In genomic region chr2:99317873-99318200, GRCh38 we compare ENCODE assay signal across 1 cellular context. TPM values are rescaled to one million over a fixed set of nuclear protein-coding genes. Genes with fewer than 3 reads are reported as not detected.
"Had no signal": no experiment of that assay in that cellular context is flagged by ENCODE, and none has a peak within 500 bp of the region (broad histone marks: within the 10 kb centered on the region; RNA-seq: fewer than 3 reads in every experiment).

No MANE protein-coding gene starts in this region.

RNA-seq across cellular contexts. Expression of gene LYG1, which starts 16.8 kb away (rescaled TPM):
- total RNA-seq: vagina had no signal
